8 cellular contexts compared by ENCODE assay signal in the genomic region with DNA sequence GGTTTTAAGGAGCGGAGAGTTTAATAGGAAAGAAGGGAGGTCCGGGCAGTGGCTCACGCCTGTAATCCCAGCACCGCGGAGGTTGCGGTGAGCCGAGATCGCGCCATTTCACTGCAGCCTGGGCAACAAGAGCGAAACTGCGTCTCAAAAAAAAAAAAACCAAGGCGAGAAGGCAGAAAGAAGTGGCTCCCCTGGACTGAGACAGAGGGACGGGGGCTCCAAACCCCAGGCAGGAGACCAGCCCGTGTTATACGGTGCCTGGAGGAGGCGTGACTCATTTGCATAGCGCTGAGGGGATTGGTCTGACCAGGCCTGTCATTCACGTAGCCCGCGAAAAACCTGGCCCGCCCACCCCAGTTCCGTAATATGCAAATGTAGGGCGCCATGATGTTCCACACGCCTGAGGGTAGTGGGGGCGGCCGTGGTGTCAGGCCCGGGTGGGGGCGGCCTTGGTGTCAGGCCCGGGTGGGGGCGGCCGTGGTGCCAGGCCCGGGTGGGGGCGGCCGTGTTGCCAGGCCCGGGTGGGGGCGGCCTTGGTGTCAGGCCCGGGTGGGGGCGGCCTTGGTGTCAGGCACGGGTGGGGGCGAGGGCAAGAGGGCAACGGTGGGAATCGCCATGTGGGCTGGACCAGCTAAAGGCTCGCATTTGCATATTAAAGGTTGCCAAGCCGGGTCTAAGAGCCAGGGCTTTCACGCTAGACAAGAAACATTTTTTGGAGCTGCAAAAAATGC. TPM values are rescaled to one million over a fixed set of nuclear protein-coding genes. Genes with fewer than 3 reads are reported as not detected.
A peak's percentile ranks its signal among the peaks of the same experiment; 100 is the strongest.
DNase-seq lines count a peak whose midpoint lies in the region; ATAC-seq lines count a peak whose summit lies in the region.

No MANE protein-coding gene starts in this region.

- DNase-seq in activated gamma-delta T cell treated with Interleukin-2 at 50 U/mL for 16 hours = peak; percentile 86
- DNase-seq in activated gamma-delta T cell (lab: John Stamatoyannopoulos, UW) = no peak
- peak; percentile 73 to 90 for DNase-seq in dermis microvascular lymphatic vessel endothelial cell (ENCODE audit: low read depth in 2 of 2)
- DNase-seq in medulla oblongata (ENCODE audit: extremely low spot score) = peak; percentile 95
- peak; percentile 86 for DNase-seq in stimulated activated CD8-positive, alpha-beta memory T cell treated with anti-CD3 and anti-CD28 coated beads, Interleukin-12 subunit alpha, Interleukin-12 subunit beta, amount 100 ng/mL, for 24 hours (ENCODE audit: extremely low read depth)
- no peak for DNase-seq in amygdala (lab: John Stamatoyannopoulos, UW)

- peak; percentile 99 for ATAC-seq in HG03175 (IDR thresholded peaks at IDR 0.05; ENCODE audit: unreplicated experiment)
- peak; percentile 100 for ATAC-seq in activated CD4-positive, CD25-positive, alpha-beta regulatory T cell treated with anti-CD3 and anti-CD28 coated beads, Interleukin-2, amount 50 U/mL, for 24 hours

RNA-seq across cellular contexts. Expression of gene PLCXD1, which starts 2.1 kb away (rescaled TPM):
- total RNA-seq in dermis microvascular lymphatic vessel endothelial cell = 6.4 and 8.5 TPM in 2 replicates

RNA-seq across cellular contexts. Expression of gene GTPBP6, which starts 35.3 kb away (rescaled TPM):
- total RNA-seq in dermis microvascular lymphatic vessel endothelial cell = 28.2 and 33.2 TPM in 2 replicates

Comparison
In these comparisons a context has a peak if more than half of its experiments do, and no peak if none do; other contexts are left out.
1. DNase-seq: peak in activated gamma-delta T cell treated with Interleukin-2 at 50 U/mL for 16 hours (single experiment), dermis microvascular lymphatic vessel endothelial cell (2 of 2), medulla oblongata (single experiment) and stimulated activated CD8-positive, alpha-beta memory T cell treated with anti-CD3 and anti-CD28 coated beads, Interleukin-12 subunit alpha, Interleukin-12 subunit beta, amount 100 ng/mL, for 24 hours (single experiment); none in activated gamma-delta T cell (single experiment) and amygdala (0 of 56).